In genomic region chr14:96735509-96735908, GRCh38 we compare ENCODE assay signal across 25 cellular contexts.
DNase-seq lines count a peak whose midpoint lies in the region; ATAC-seq and TF ChIP-seq lines count a peak whose summit lies in the region.
"Had no signal": no experiment of that assay in that cellular context is flagged by ENCODE, and none has a peak within 500 bp of the region (broad histone marks: within the 10 kb centered on the region; RNA-seq: fewer than 3 reads in every experiment).

No MANE protein-coding gene starts in this region.

- no peaks in the 10 kb centered on the region for H3K4me1 ChIP-seq in heart right ventricle
- H3K4me1 ChIP-seq: ascending aorta, esophagus squamous epithelium, parathyroid adenoma, transverse colon had no signal

- intact Hi-C loops in heart right ventricle (cut with DNase I): loop anchor here in 1 of 10 donors (10.0 kb wide), 1 partner anchor 151 kb away; no protein-coding TSS in a partner anchor

- no peak for ATAC-seq in heart right ventricle
- no peak for ATAC-seq in HG02678 (IDR thresholded peaks at IDR 0.05; ENCODE audit: unreplicated experiment)
- ATAC-seq: effector memory CD8-positive, alpha-beta T cell; HepG2; left lobe of liver; natural killer cell; Panc1; stimulated activated naive CD8-positive, alpha-beta T cell treated with anti-CD3 and anti-CD28 coated beads, Interleukin-15, Interleukin-2, amounts not matched to agents 100 U/mL and 50 U/mL, for 24 hours had no signal

- H3K27me3 ChIP-seq in heart right ventricle: peaks cover 0 to 80% (median 70%) of the 10 kb centered on the region in 7 donors
- H3K27me3 ChIP-seq: ascending aorta had no signal

- no peak overlapping the region for H3K4me3 ChIP-seq in heart right ventricle
- H3K4me3 ChIP-seq: ascending aorta, esophagus squamous epithelium, transverse colon had no signal

- H3K36me3 ChIP-seq in heart right ventricle: no peaks in the 10 kb centered on the region
- H3K36me3 ChIP-seq: ascending aorta, esophagus squamous epithelium, transverse colon had no signal

- no peak overlapping the region for H3K27ac ChIP-seq in heart right ventricle
- H3K27ac ChIP-seq: 22Rv1, ascending aorta, esophagus squamous epithelium, parathyroid adenoma, transverse colon had no signal

- 32 to 51% methylated on average over 5 of the region's 5 CpGs for WGBS in heart right ventricle, 2 donors

- TF ChIP-seq CTCF in heart right ventricle (IDR thresholded peaks at IDR 0.05): no peak

- no peaks in the 10 kb centered on the region for H3K9me3 ChIP-seq in heart right ventricle
- H3K9me3 ChIP-seq: ascending aorta, esophagus squamous epithelium, transverse colon had no signal

- DNase-seq in DMS153 treated with DMSO at 0.1 percent for 48 hours (lab: John Stamatoyannopoulos, UW; ENCODE audit: unreplicated experiment): peak; percentile 23
- DNase-seq in DMS153 (lab: John Stamatoyannopoulos, UW): no peak
- DNase-seq in NCI-H1694 (lab: John Stamatoyannopoulos, UW): peak; percentile 50
- DNase-seq in NCI-H526 treated with DMSO at 0.1 percent for 48 hours (lab: John Stamatoyannopoulos, UW): peak; percentile 31
- DNase-seq in left kidney (ENCODE audit: low read depth, low spot score): peak; percentile 41
- DNase-seq in heart right ventricle: no peak
- DNase-seq in T-helper 2 cell: no peak
- DNase-seq: activated CD4-positive, alpha-beta memory T cell treated with anti-CD3 and anti-CD28 coated beads, Interleukin-2, amount 10 ng/mL, durations not matched to agents 7 days and 5 days; activated CD4-positive, CD25-positive, alpha-beta regulatory T cell; activated naive CD4-positive, alpha-beta T cell treated with anti-CD3 and anti-CD28 coated beads, Interleukin-2, amount 50 U/mL, for 16 hours; activated T-cell treated with anti-CD3 and anti-CD28 coated beads, Interleukin-2, amount 50 U/mL, for 1 hour; effector memory CD8-positive, alpha-beta T cell; esophagus squamous epithelium; GDM1; natural killer cell; stimulated activated CD4-positive, alpha-beta T cell treated with anti-CD3 and anti-CD28 coated beads, Interleukin-1b, Interleukin-23, amount 100 ng/mL, for 48 hours; stimulated activated naive CD8-positive, alpha-beta T cell treated with anti-CD3 and anti-CD28 coated beads, Interleukin-15, Interleukin-2, amounts not matched to agents 100 U/mL and 50 U/mL, for 24 hours; transverse colon had no signal

Comparison
In these comparisons a context has a peak if more than half of its experiments do, and no peak if none do; other contexts are left out.
1. DNase-seq: peak in DMS153 treated with DMSO at 0.1 percent for 48 hours (single experiment), NCI-H1694 (single experiment), NCI-H526 treated with DMSO at 0.1 percent for 48 hours (single experiment) and left kidney (single experiment); none in DMS153 (single experiment), heart right ventricle (0 of 2) and T-helper 2 cell (0 of 5).